8 cellular contexts compared by ENCODE assay signal in the genomic region with DNA sequence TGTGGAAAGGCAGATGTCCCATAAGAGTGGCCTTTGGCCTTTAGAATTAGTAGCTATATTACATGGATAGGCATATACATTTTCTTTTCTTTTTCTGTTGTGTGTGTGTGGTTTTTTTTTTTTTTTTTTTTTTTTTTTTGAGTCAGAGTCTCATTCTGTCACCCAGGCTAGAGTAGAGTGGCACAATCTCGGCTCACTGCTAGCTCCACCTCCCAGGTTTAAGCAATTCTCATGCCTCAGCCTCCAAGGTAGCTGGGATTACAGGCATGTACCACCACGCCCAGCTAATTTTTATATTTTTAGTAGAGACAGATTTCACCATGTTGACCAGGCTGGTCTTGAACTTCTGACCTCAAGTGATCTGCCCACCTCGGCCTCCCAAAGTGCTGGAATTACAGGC. TPM values are rescaled to one million over a fixed set of nuclear protein-coding genes. Genes with fewer than 3 reads are reported as not detected.
DNase-seq lines count a peak whose midpoint lies in the region; ATAC-seq and TF ChIP-seq lines count a peak whose summit lies in the region.
"Not testable (repeated sequence)": the region's sequence is repeated elsewhere in the genome, so short reads cannot be mapped to it uniquely, and the experiment has no call there.
"Had no signal": no experiment of that assay in that cellular context is flagged by ENCODE, and none has a peak within 500 bp of the region (broad histone marks: within the 10 kb centered on the region; RNA-seq: fewer than 3 reads in every experiment).

No MANE protein-coding gene starts in this region.

- H3K27me3 Mint-ChIP-seq in CD4-positive, CD25-positive, alpha-beta regulatory T cell; activated CD8-positive, alpha-beta T cell treated with anti-CD3 and anti-CD28 coated beads for 36 hours; central memory CD8-positive, alpha-beta T cell: not testable (repeated sequence)

- not testable (repeated sequence) for H3K27me3 ChIP-seq in CD4-positive, CD25-positive, alpha-beta regulatory T cell (ENCODE audit: control insufficient read depth, insufficient read depth, low read length); RWPE2 (ENCODE audit: insufficient read depth, poor library complexity, severe bottlenecking); mucosa of rectum (ENCODE audit: control insufficient read depth in 2 of 2, insufficient read depth in 2 of 2, low read length in 2 of 2)

- peaks cover 58% of the 10 kb centered on the region for H3K36me3 ChIP-seq in CD4-positive, CD25-positive, alpha-beta regulatory T cell (ENCODE audit: control insufficient read depth, insufficient read depth, low read length)
- H3K36me3 ChIP-seq in RWPE2 (ENCODE audit: low read depth) (peaks cover 42% of the 10 kb centered on the region), mucosa of rectum (ENCODE audit: control insufficient read depth in 2 of 2, insufficient read depth in 2 of 2, low read length in 2 of 2) (peaks cover 33 to 51% of the 10 kb centered on the region in 2 donors)

- H3K36me3 Mint-ChIP-seq in CD4-positive, CD25-positive, alpha-beta regulatory T cell = peaks cover 34% of the 10 kb centered on the region
- peaks cover 47% of the 10 kb centered on the region for H3K36me3 Mint-ChIP-seq in activated CD8-positive, alpha-beta T cell treated with anti-CD3 and anti-CD28 coated beads for 36 hours (ENCODE audit: low read depth)
- peaks cover 20 to 23% of the 10 kb centered on the region in 2 donors for H3K36me3 Mint-ChIP-seq in activated naive CD4-positive, alpha-beta T cell treated with anti-CD3 and anti-CD28 coated beads, Interleukin-2, amount 50 U/mL, for 72 hours
- peaks cover 44% of the 10 kb centered on the region for H3K36me3 Mint-ChIP-seq in central memory CD8-positive, alpha-beta T cell (ENCODE audit: insufficient read depth)

- H3K4me1 Mint-ChIP-seq in CD4-positive, CD25-positive, alpha-beta regulatory T cell = peaks cover 5 to 24% (median 13%) of the 10 kb centered on the region in 4 donors
- H3K4me1 Mint-ChIP-seq in activated CD8-positive, alpha-beta T cell treated with anti-CD3 and anti-CD28 coated beads for 36 hours (ENCODE audit: low read depth) = peaks cover 22% of the 10 kb centered on the region
- peaks cover 23% of the 10 kb centered on the region for H3K4me1 Mint-ChIP-seq in central memory CD8-positive, alpha-beta T cell

- H3K4me1 ChIP-seq in CD4-positive, CD25-positive, alpha-beta regulatory T cell (ENCODE audit: control insufficient read depth, insufficient read depth, low read length, poor library complexity, severe bottlenecking) = peaks cover 10% of the 10 kb centered on the region
- not testable (repeated sequence) for H3K4me1 ChIP-seq in RWPE2 (ENCODE audit: insufficient read depth, poor library complexity, severe bottlenecking)
- H3K4me1 ChIP-seq in mucosa of rectum (ENCODE audit: control insufficient read depth in 2 of 2, insufficient read depth in 2 of 2, low read length in 2 of 2) = peaks cover 10 to 15% of the 10 kb centered on the region in 2 donors

- not testable (repeated sequence) for TF ChIP-seq CTCF in RWPE2 (IDR thresholded peaks at IDR 0.05; ENCODE audit: poor library complexity, severe bottlenecking); activated CD8-positive, alpha-beta T cell treated with anti-CD3 and anti-CD28 coated beads for 36 hours (IDR thresholded peaks at IDR 0.05)

- H3K27ac ChIP-seq in CD4-positive, CD25-positive, alpha-beta regulatory T cell (ENCODE audit: insufficient read depth, low read length, poor library complexity, severe bottlenecking) = not testable (repeated sequence)
- H3K27ac ChIP-seq in RWPE2 (ENCODE audit: poor library complexity, severe bottlenecking) (peak overlapping the region; percentile 25), mucosa of rectum (ENCODE audit: low read depth in 2 of 2, low read length in 2 of 2) (peak overlapping the region; percentile 27 to 38)

- H3K4me3 Mint-ChIP-seq in CD4-positive, CD25-positive, alpha-beta regulatory T cell; activated CD8-positive, alpha-beta T cell treated with anti-CD3 and anti-CD28 coated beads for 36 hours; central memory CD8-positive, alpha-beta T cell: not testable (repeated sequence)

- not testable (repeated sequence) for H3K9ac ChIP-seq in mucosa of rectum (ENCODE audit: low read depth in 1 of 2, low read length in 2 of 2)

- CTCF ChIA-PET in activated CD8-positive, alpha-beta T cell treated with anti-CD3 and anti-CD28 coated beads for 36 hours (lab: Charles Lee) = interaction anchor here (1.2 to 8.2 kb wide), 7 partner anchors 8 to 104 kb away, joined by 3 to 92 read pairs (median 5); no protein-coding TSS in a partner anchor

- ATAC-seq in CD4-positive, CD25-positive, alpha-beta regulatory T cell (ENCODE audit: low read depth in 2 of 2); activated CD8-positive, alpha-beta T cell treated with anti-CD3 and anti-CD28 coated beads for 36 hours; central memory CD8-positive, alpha-beta T cell (replicated peaks; ENCODE audit: extremely low read depth, poor library complexity, severe bottlenecking): not testable (repeated sequence)
- ATAC-seq in RWPE2 (ENCODE audit: low read depth) = peak; percentile 34; the same call in 2 of the 3 replicates
- ATAC-seq in activated naive CD4-positive, alpha-beta T cell treated with anti-CD3 and anti-CD28 coated beads, Interleukin-2, amount 50 U/mL, for 72 hours = peak in 1 of 2 donors; percentile 46

- not testable (repeated sequence) for H3K9me3 ChIP-seq in CD4-positive, CD25-positive, alpha-beta regulatory T cell (ENCODE audit: control insufficient read depth in 2 of 2, low read length in 2 of 2); RWPE2 (ENCODE audit: severe bottlenecking); mucosa of rectum (ENCODE audit: control insufficient read depth in 2 of 2, low read length in 2 of 2)

- intact Hi-C loops in activated CD8-positive, alpha-beta T cell treated with anti-CD3 and anti-CD28 coated beads for 36 hours (cut with micrococcal nuclease) = not testable (repeated sequence)

- POLR2A ChIA-PET in activated CD8-positive, alpha-beta T cell treated with anti-CD3 and anti-CD28 coated beads for 36 hours (lab: Charles Lee) = interaction anchor here (0.7 to 1.3 kb wide), 4 partner anchors 16 to 310 kb away, joined by 3 to 4 read pairs (median 3); no protein-coding TSS in a partner anchor

- DNase-seq in CD4-positive, CD25-positive, alpha-beta regulatory T cell; RWPE2 (ENCODE audit: low spot score); activated CD8-positive, alpha-beta T cell treated with anti-CD3 and anti-CD28 coated beads for 36 hours; activated naive CD4-positive, alpha-beta T cell treated with anti-CD3 and anti-CD28 coated beads, Interleukin-2, amount 50 U/mL, for 72 hours (ENCODE audit: low spot score in 2 of 2); central memory CD8-positive, alpha-beta T cell (ENCODE audit: low spot score in 2 of 2): not testable (repeated sequence)

- H3K9me3 Mint-ChIP-seq in CD4-positive, CD25-positive, alpha-beta regulatory T cell; activated CD8-positive, alpha-beta T cell treated with anti-CD3 and anti-CD28 coated beads for 36 hours; activated naive CD4-positive, alpha-beta T cell treated with anti-CD3 and anti-CD28 coated beads, Interleukin-2, amount 50 U/mL, for 72 hours; central memory CD8-positive, alpha-beta T cell: not testable (repeated sequence)

- H3K4me3 ChIP-seq in CD4-positive, CD25-positive, alpha-beta regulatory T cell (ENCODE audit: low read depth, low read length); RWPE2 (ENCODE audit: severe bottlenecking); mucosa of rectum (ENCODE audit: low read length in 2 of 2): not testable (repeated sequence)

- peak overlapping the region in 2 of 3 donors; percentile 31 to 35 for H3K27ac Mint-ChIP-seq in CD4-positive, CD25-positive, alpha-beta regulatory T cell
- H3K27ac Mint-ChIP-seq in activated CD8-positive, alpha-beta T cell treated with anti-CD3 and anti-CD28 coated beads for 36 hours = peak overlapping the region; percentile 77
- H3K27ac Mint-ChIP-seq in activated naive CD4-positive, alpha-beta T cell treated with anti-CD3 and anti-CD28 coated beads, Interleukin-2, amount 50 U/mL, for 72 hours = peak overlapping the region; percentile 7 to 81
- peak overlapping the region; percentile 39 for H3K27ac Mint-ChIP-seq in central memory CD8-positive, alpha-beta T cell (ENCODE audit: low read depth)

RNA-seq across cellular contexts. Expression of a gene that starts 16.1 kb away (rescaled TPM):
- 40.8 TPM for total RNA-seq in CD4-positive, CD25-positive, alpha-beta regulatory T cell
- polyA plus RNA-seq in CD4-positive, CD25-positive, alpha-beta regulatory T cell = 10 to 100 TPM; 11.7 to 21.6 (median 16.0) TPM
- total RNA-seq in activated CD8-positive, alpha-beta T cell treated with anti-CD3 and anti-CD28 coated beads for 36 hours = 10 to 100 TPM; 45.6 to 45.8 TPM
- 10 to 100 TPM; 47.3 to 59.9 TPM for total RNA-seq in activated naive CD4-positive, alpha-beta T cell treated with anti-CD3 and anti-CD28 coated beads, Interleukin-2, amount 50 U/mL, for 72 hours

RNA-seq across cellular contexts. Expression of a gene that starts 18.5 kb away (rescaled TPM):
- 47.4 TPM for total RNA-seq in CD4-positive, CD25-positive, alpha-beta regulatory T cell
- under 1 TPM in 1 of 4 donors, not detected in 3; 0.47 TPM for polyA plus RNA-seq in CD4-positive, CD25-positive, alpha-beta regulatory T cell
- total RNA-seq in activated CD8-positive, alpha-beta T cell treated with anti-CD3 and anti-CD28 coated beads for 36 hours = 10 to 100 TPM in 1 of 2 experiments, 1 to 10 TPM in 1; 9.9 to 12.8 TPM
- total RNA-seq in activated naive CD4-positive, alpha-beta T cell treated with anti-CD3 and anti-CD28 coated beads, Interleukin-2, amount 50 U/mL, for 72 hours = 10 to 100 TPM; 10.6 to 26.0 TPM
- total RNA-seq: M059J had no signal

RNA-seq across cellular contexts. Expression of a gene that starts 30.8 kb away (rescaled TPM):
- total RNA-seq in CD4-positive, CD25-positive, alpha-beta regulatory T cell = 350 TPM
- 100 to 1,000 TPM; 115 to 136 (median 126) TPM for polyA plus RNA-seq in CD4-positive, CD25-positive, alpha-beta regulatory T cell
- 10 to 100 TPM; 77.7 to 78.7 TPM for total RNA-seq in activated CD8-positive, alpha-beta T cell treated with anti-CD3 and anti-CD28 coated beads for 36 hours
- total RNA-seq in activated naive CD4-positive, alpha-beta T cell treated with anti-CD3 and anti-CD28 coated beads, Interleukin-2, amount 50 U/mL, for 72 hours = 100 to 1,000 TPM in 1 of 2 donors, 10 to 100 TPM in 1; 76.2 to 178 TPM

RNA-seq across cellular contexts. Expression of a gene that starts 31.0 kb away (rescaled TPM):
- not detected for total RNA-seq in CD4-positive, CD25-positive, alpha-beta regulatory T cell
- under 1 TPM in 3 of 4 donors, not detected in 1; 0.21 to 0.26 (median 0.22) TPM for polyA plus RNA-seq in CD4-positive, CD25-positive, alpha-beta regulatory T cell
- total RNA-seq in activated CD8-positive, alpha-beta T cell treated with anti-CD3 and anti-CD28 coated beads for 36 hours = 1 to 10 TPM; 1.4 to 1.5 TPM
- total RNA-seq in activated naive CD4-positive, alpha-beta T cell treated with anti-CD3 and anti-CD28 coated beads, Interleukin-2, amount 50 U/mL, for 72 hours = 1 to 10 TPM; 1.9 to 4.0 TPM
- total RNA-seq: A172 had no signal

RNA-seq across cellular contexts. Expression of a gene that starts 47.0 kb away (rescaled TPM):
- total RNA-seq in CD4-positive, CD25-positive, alpha-beta regulatory T cell = 2.8 TPM
- polyA plus RNA-seq in CD4-positive, CD25-positive, alpha-beta regulatory T cell = 1 to 10 TPM in 1 of 4 donors, under 1 TPM in 2, not detected in 1; 0.23 to 1.5 (median 0.89) TPM
- 1 to 10 TPM; 3.9 to 4.6 TPM for total RNA-seq in activated CD8-positive, alpha-beta T cell treated with anti-CD3 and anti-CD28 coated beads for 36 hours
- total RNA-seq in activated naive CD4-positive, alpha-beta T cell treated with anti-CD3 and anti-CD28 coated beads, Interleukin-2, amount 50 U/mL, for 72 hours = 10 to 100 TPM; 14.8 to 19.6 TPM
